Comparison of ENCODE assay signal across 1 cellular context in genomic region chr5:15383469-15383868, GRCh38.
TF ChIP-seq lines count a peak whose summit lies in the region.

No MANE protein-coding gene starts in this region.

TF ChIP-seq in WTC11, 78 proteins besides CTCF, POLR2A, EP300 and RAD21 (continued from another document):
- TF ChIP-seq CDX4 (CRISPR knock-in tag; IDR thresholded peaks at IDR 0.05; ENCODE audit: borderline replicate concordance) (no peak), ATF1 (CRISPR knock-in tag; IDR thresholded peaks at IDR 0.05) (no peak), RORB (CRISPR knock-in tag; IDR thresholded peaks at IDR 0.05) (no peak), EMX1 (CRISPR knock-in tag; IDR thresholded peaks at IDR 0.05) (no peak), ZNF281 (CRISPR knock-in tag; IDR thresholded peaks at IDR 0.05) (no peak), SOX15 (CRISPR knock-in tag; IDR thresholded peaks at IDR 0.05) (no peak), ATF3 (CRISPR knock-in tag; conservative IDR thresholded peaks at IDR 0.05) (no peak)
